7 cellular contexts compared by ENCODE assay signal in the genomic region with DNA sequence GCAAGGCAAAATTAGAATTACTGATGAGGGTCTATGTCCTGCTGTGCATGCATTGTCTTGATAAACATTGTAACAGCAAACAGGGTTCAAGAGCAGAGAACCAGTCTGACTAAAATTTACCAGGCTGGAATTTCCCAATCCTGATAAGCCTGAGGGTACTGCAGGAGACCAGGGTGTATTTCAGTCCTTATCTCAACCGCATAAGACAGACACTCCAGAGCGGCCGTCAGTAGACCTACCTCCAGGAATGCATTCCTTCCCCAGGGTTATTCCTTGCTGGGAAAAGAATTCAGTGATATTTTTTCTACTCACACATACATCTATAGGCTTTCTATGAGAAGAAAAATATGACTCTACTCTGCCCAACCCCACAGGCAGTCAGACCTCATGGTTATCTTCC.
DNase-seq lines count a peak whose midpoint lies in the region.
"Not testable (repeated sequence)": the region's sequence is repeated elsewhere in the genome, so short reads cannot be mapped to it uniquely, and the experiment has no call there.

No MANE protein-coding gene starts in this region.

- not testable (repeated sequence) for H4K91ac ChIP-seq in trophoblast cell (ENCODE audit: low read depth, low read length)

- H4K8ac ChIP-seq in mesendoderm (ENCODE audit: low read depth, low read length); trophoblast cell (ENCODE audit: low read depth, low read length): not testable (repeated sequence)

- H3K4ac ChIP-seq in mesendoderm (ENCODE audit: low read depth, low read length); trophoblast cell (ENCODE audit: low read depth, low read length): not testable (repeated sequence)

- H4K5ac ChIP-seq in mesendoderm (ENCODE audit: low read length): not testable (repeated sequence)

- not testable (repeated sequence) for H3K56ac ChIP-seq in mesendoderm (ENCODE audit: low read length)

- not testable (repeated sequence) for H2BK12ac ChIP-seq in trophoblast cell (ENCODE audit: low read length)

- not testable (repeated sequence) for H4K12ac ChIP-seq in trophoblast cell (ENCODE audit: low read depth, low read length)

- H3K9me3 ChIP-seq in trophoblast cell (ENCODE audit: insufficient read depth, low read depth, low read length): not testable (repeated sequence)

- DNase-seq in ELF-1 (ENCODE audit: low read depth, low spot score): peak; percentile 9
- peak; percentile 36 for DNase-seq in NCI-H2171 treated with DMSO at 0.1 percent for 48 hours (lab: John Stamatoyannopoulos, UW)
- DNase-seq in NCI-H226: peak; percentile 69
- DNase-seq in amniotic epithelial cell (ENCODE audit: low read depth): peak; percentile 68
- DNase-seq in islet precursor cell: peak; percentile 53
- DNase-seq in mesendoderm: peak; percentile 19
- peak; percentile 38 to 46 for DNase-seq in trophoblast cell

- H3K23ac ChIP-seq in mesendoderm (ENCODE audit: low read length); trophoblast cell (ENCODE audit: low read length): not testable (repeated sequence)

- not testable (repeated sequence) for H3K14ac ChIP-seq in trophoblast cell (ENCODE audit: low read length)

- not testable (repeated sequence) for H2AK5ac ChIP-seq in mesendoderm (ENCODE audit: low read length); trophoblast cell (ENCODE audit: low read length)

- not testable (repeated sequence) for H2BK120ac ChIP-seq in mesendoderm (ENCODE audit: low read depth, low read length); trophoblast cell (ENCODE audit: insufficient read depth, low read length, poor library complexity)

- H3K4me1 ChIP-seq in mesendoderm (ENCODE audit: control insufficient read depth, low read depth, low read length); trophoblast cell (ENCODE audit: control insufficient read depth in 1 of 2, insufficient read depth in 2 of 2, low read length in 2 of 2): not testable (repeated sequence)

- not testable (repeated sequence) for H3K27me3 ChIP-seq in mesendoderm (ENCODE audit: insufficient read depth, low read length, poor library complexity); trophoblast cell (ENCODE audit: insufficient read depth, low read length)

- not testable (repeated sequence) for H2AFZ ChIP-seq in trophoblast cell (ENCODE audit: insufficient read depth, low read length, poor library complexity)

- not testable (repeated sequence) for H3K18ac ChIP-seq in mesendoderm (ENCODE audit: low read length); trophoblast cell (ENCODE audit: low read length)

- H2BK5ac ChIP-seq in mesendoderm (ENCODE audit: low read length); trophoblast cell (ENCODE audit: low read depth, low read length, poor library complexity): not testable (repeated sequence)

- no CpG with 5 or more reads among the region's 3 CpGs for WGBS in mesendoderm (ENCODE audit: extremely low coverage, insufficient coverage, low lambda C conversion rate)
- WGBS in trophoblast cell (ENCODE audit: extremely low coverage, insufficient coverage, insufficient read length): no CpG with 5 or more reads among the region's 3 CpGs

- H3K27ac ChIP-seq in mesendoderm (ENCODE audit: low read depth, low read length): not testable (repeated sequence)
- H3K27ac ChIP-seq in trophoblast cell (ENCODE audit: low read depth, low read length): peak overlapping the region; percentile 47

- H2BK15ac ChIP-seq in mesendoderm (replicated peaks; ENCODE audit: low read depth): not testable (repeated sequence)

- H3K9ac ChIP-seq in mesendoderm (ENCODE audit: low read length); trophoblast cell (ENCODE audit: low read length): not testable (repeated sequence)

- not testable (repeated sequence) for H3K79me1 ChIP-seq in mesendoderm (ENCODE audit: low read length); trophoblast cell (ENCODE audit: low read length)

- H3K36me3 ChIP-seq in mesendoderm (ENCODE audit: control insufficient read depth, insufficient read depth, low read length); trophoblast cell (ENCODE audit: control insufficient read depth in 1 of 2, insufficient read depth in 2 of 2, low read length in 2 of 2): not testable (repeated sequence)

- not testable (repeated sequence) for H3K4me3 ChIP-seq in mesendoderm (ENCODE audit: low read length); trophoblast cell (ENCODE audit: low read depth, low read length)

- H3K4me2 ChIP-seq in mesendoderm (ENCODE audit: low read length); trophoblast cell (ENCODE audit: low read length): not testable (repeated sequence)

- H3K79me2 ChIP-seq in mesendoderm (ENCODE audit: control insufficient read depth, insufficient read depth, low read length); trophoblast cell (ENCODE audit: control insufficient read depth, insufficient read depth, low read length, poor library complexity): not testable (repeated sequence)

Comparison
In these comparisons a context has a peak if more than half of its experiments do, and no peak if none do; other contexts are left out.
1. DNase-seq: peak in every context shown above with its lines; median percentile 69 in NCI-H226; 68 in amniotic epithelial cell; 53 in islet precursor cell; 42 in trophoblast cell; 36 in NCI-H2171 treated with DMSO at 0.1 percent for 48 hours; 19 in mesendoderm; 9 in ELF-1.